ENCODE assay signal across 11 cellular contexts in the genomic region with DNA sequence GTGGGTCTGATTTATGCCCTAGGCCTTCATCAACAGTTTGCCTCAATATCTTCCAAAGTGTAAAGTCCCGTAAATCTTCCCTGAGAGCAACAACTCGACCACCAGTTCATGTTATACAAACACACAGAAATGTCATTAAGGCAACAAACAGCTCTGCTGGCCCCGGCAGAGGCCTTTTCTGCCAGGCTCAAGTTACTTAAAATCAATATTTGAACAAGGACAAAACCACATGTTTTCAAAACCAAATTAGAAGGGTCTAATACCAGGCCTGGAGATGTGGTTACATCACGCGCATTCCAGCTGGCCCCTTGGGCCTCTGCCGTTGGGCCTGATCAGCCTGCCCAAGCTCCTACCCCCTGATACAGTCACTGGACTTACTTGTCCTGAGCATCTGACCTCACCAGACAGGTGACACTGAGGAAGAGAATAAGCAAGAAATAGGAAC.
DNase-seq lines count a peak whose midpoint lies in the region; ATAC-seq and TF ChIP-seq lines count a peak whose summit lies in the region.
"Had no signal": no experiment of that assay in that cellular context is flagged by ENCODE, and none has a peak within 500 bp of the region (broad histone marks: within the 10 kb centered on the region; RNA-seq: fewer than 3 reads in every experiment).

No MANE protein-coding gene starts in this region.

- 55 to 66% methylated on average over 6 of the region's 6 CpGs for WGBS in upper lobe of left lung, 2 donors

- no peak for TF ChIP-seq CTCF in upper lobe of left lung (IDR thresholded peaks at IDR 0.05)

- H3K9me3 ChIP-seq in SJCRH30 (replicated peaks) (peaks cover 11% of the 10 kb centered on the region; the same call in 1 of the 2 replicates), upper lobe of left lung (no peaks in the 10 kb centered on the region)

- peak in 1 of 4 donors; percentile 13 for TF ChIP-seq EP300 in upper lobe of left lung (IDR thresholded peaks at IDR 0.05)

- H3K4me3 ChIP-seq in SJCRH30 (no peak overlapping the region), upper lobe of left lung (no peak overlapping the region)

- intact Hi-C loops in Right ventricle myocardium inferior (cut with DNase I), result no loop called here

- no peak for TF ChIP-seq POLR2A in upper lobe of left lung (IDR thresholded peaks at IDR 0.05)

- DNase-seq in NCI-H146 (lab: John Stamatoyannopoulos, UW) (peak; percentile 82), SJCRH30 (peak; percentile 93 to 98), left lobe of liver (ENCODE audit: low spot score) (peak; percentile 77), upper lobe of left lung (peak; percentile 27 to 80), activated T-cell treated with anti-CD3 and anti-CD28 coated beads for 4 hours (no peak), Right ventricle myocardium inferior (ENCODE audit: missing footprints) (no peak), GOT3 (lab: John Stamatoyannopoulos, UW) (no peak)
- no peak for DNase-seq in activated effector memory CD4-positive, alpha-beta T cell treated with anti-CD3 and anti-CD28 coated beads, Interleukin-2, amount 50 U/mL, for 16 hours
- DNase-seq: activated naive CD8-positive, alpha-beta T cell treated with anti-CD3 and anti-CD28 coated beads, Interleukin-2, amount 10 ng/mL, durations not matched to agents 7 days and 5 days; DMS79; natural killer cell had no signal

- H3K36me3 ChIP-seq in SJCRH30 (no peaks in the 10 kb centered on the region), upper lobe of left lung (no peaks in the 10 kb centered on the region)

- peak; percentile 75 for ATAC-seq in left lobe of liver
- ATAC-seq in upper lobe of left lung (ENCODE audit: low FRiP score in 2 of 2), result peak; percentile 38 to 92
- ATAC-seq in Right ventricle myocardium inferior, result no peak
- ATAC-seq: natural killer cell had no signal

- H3K27ac ChIP-seq in SJCRH30 (peak overlapping the region; percentile 33), upper lobe of left lung (no peak overlapping the region)

- H3K27me3 ChIP-seq in SJCRH30 (no peaks in the 10 kb centered on the region), upper lobe of left lung (no peaks in the 10 kb centered on the region)

- H3K4me1 ChIP-seq in SJCRH30 (peaks cover 41% of the 10 kb centered on the region), upper lobe of left lung (peaks cover 0 to 11% (median 3%) of the 10 kb centered on the region in 4 donors)

Comparison
In these comparisons a context has a peak if more than half of its experiments do, and no peak if none do; other contexts are left out.
1. DNase-seq: peak in NCI-H146 (single experiment), SJCRH30 (2 of 2), left lobe of liver (single experiment) and upper lobe of left lung (2 of 2); none in activated effector memory CD4-positive, alpha-beta T cell treated with anti-CD3 and anti-CD28 coated beads, Interleukin-2, amount 50 U/mL, for 16 hours (single experiment), activated T-cell treated with anti-CD3 and anti-CD28 coated beads for 4 hours (single experiment), Right ventricle myocardium inferior (single experiment) and GOT3 (single experiment).